8 cellular contexts compared by ENCODE assay signal in the genomic region with DNA sequence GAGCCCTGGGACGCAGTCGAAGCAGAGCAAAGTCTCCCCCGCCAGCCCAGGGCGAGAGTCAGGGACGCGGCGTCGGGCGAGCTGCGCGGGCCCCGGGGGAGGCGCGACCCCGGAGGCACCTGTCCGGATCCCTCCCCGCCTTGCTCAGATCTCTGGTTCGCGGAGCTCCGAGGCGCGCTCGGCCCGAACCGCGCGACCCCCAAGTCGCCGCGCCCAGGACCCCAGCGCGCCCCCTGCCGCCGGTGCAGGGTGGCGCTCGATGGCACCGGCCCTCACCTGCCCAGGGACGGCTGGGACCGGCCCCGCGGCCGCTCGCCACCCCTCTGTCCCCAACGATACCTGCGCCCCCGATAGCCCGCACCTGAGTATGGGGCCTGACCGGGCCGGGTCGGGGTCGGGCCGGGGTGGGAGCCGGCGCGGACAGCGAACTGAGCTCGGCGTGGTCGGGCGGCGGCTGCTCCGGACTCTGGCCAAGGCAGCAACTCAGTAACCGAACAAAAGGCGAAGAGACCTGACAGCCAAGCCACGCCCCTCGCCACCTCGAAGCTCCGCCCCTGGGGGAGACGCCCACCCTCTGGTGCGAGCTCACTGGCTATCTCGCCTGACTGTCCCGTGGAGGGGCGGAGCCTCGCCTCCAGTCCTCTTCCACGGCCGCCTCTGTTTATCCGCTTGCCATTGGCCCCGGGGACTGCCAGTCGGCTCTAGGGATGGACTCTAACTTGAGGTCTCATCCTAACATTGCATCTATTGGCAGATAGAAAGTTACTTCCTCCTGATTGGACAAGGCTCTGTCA. TPM values are rescaled to one million over a fixed set of nuclear protein-coding genes. Genes with fewer than 3 reads are reported as not detected.
DNase-seq lines count a peak whose midpoint lies in the region; ATAC-seq and TF ChIP-seq lines count a peak whose summit lies in the region.

A gene (minus strand): TSS at position 485 of the 794 bp plus-strand sequence. CDS start 14,857 bp downstream, outside the sequence.

- DNase-seq in CD8-positive, alpha-beta memory T cell, result peak; percentile 68 to 86 (median 79)
- DNase-seq in RWPE2 (ENCODE audit: low spot score) (peak; percentile 100), fibroblast of peridontal ligament (ENCODE audit: extremely low read depth) (peak; percentile 77)
- peak; percentile 94 for DNase-seq in activated effector memory CD4-positive, alpha-beta T cell treated with anti-CD3 and anti-CD28 coated beads, Interleukin-2, amount 50 U/mL, for 16 hours
- peak; percentile 73 to 93 (median 88) for DNase-seq in naive thymus-derived CD8-positive, alpha-beta T cell
- DNase-seq in stimulated activated naive B cell treated with anti-CD40 and anti-IgM and Interleukin-4, amounts not matched to agents 10 μg/mL and 1 μg/mL and 100 μg/mL, for 72 hours, result peak; percentile 98

- peak within 1 kb of the TSS; percentile 51 for H3K27ac ChIP-seq in CD8-positive, alpha-beta memory T cell (ENCODE audit: low read depth, low read length)
- H3K27ac ChIP-seq in RWPE2 (ENCODE audit: poor library complexity, severe bottlenecking), result peak within 1 kb of the TSS; percentile 94

- no peaks in the 10 kb centered on the region for H3K36me3 ChIP-seq in CD8-positive, alpha-beta memory T cell (ENCODE audit: insufficient read depth, low read length)
- H3K36me3 ChIP-seq in RWPE2 (ENCODE audit: low read depth), result peaks cover 28% of the 10 kb centered on the region

- H3K27me3 Mint-ChIP-seq in CD8-positive, alpha-beta memory T cell, result peaks cover 19 to 47% of the 10 kb centered on the region in 2 donors
- H3K27me3 Mint-ChIP-seq in naive thymus-derived CD8-positive, alpha-beta T cell, result peaks cover 5 to 34% (median 14%) of the 10 kb centered on the region in 5 donors
- no peaks in the 10 kb centered on the region for H3K27me3 Mint-ChIP-seq in stimulated activated naive B cell treated with anti-CD40 and anti-IgM and Interleukin-4, amounts not matched to agents 10 μg/mL and 1 μg/mL and 100 μg/mL, for 72 hours

- H3K4me1 Mint-ChIP-seq in CD8-positive, alpha-beta memory T cell, result peaks cover 9 to 39% (median 14%) of the 10 kb centered on the region in 3 donors
- H3K4me1 Mint-ChIP-seq in naive thymus-derived CD8-positive, alpha-beta T cell, result peaks cover 10 to 54% (median 46%) of the 10 kb centered on the region in 4 donors
- H3K4me1 Mint-ChIP-seq in stimulated activated naive B cell treated with anti-CD40 and anti-IgM and Interleukin-4, amounts not matched to agents 10 μg/mL and 1 μg/mL and 100 μg/mL, for 72 hours, result peaks cover 39 to 56% of the 10 kb centered on the region in 2 donors

- CTCF ChIA-PET in CD8-positive, alpha-beta memory T cell (lab: Charles Lee), result interaction anchor here (1.0 to 1.5 kb wide), 5 partner anchors 9 to 179 kb away, joined by 3 to 4 read pairs (median 3); no protein-coding TSS in a partner anchor

- peak within 1 kb of the TSS in 4 of 8 donors; percentile 5 to 82 (median 39) for H3K27ac Mint-ChIP-seq in CD8-positive, alpha-beta memory T cell
- H3K27ac Mint-ChIP-seq in naive thymus-derived CD8-positive, alpha-beta T cell, result peak within 1 kb of the TSS in 5 of 10 donors; percentile 8 to 75 (median 43)
- H3K27ac Mint-ChIP-seq in stimulated activated naive B cell treated with anti-CD40 and anti-IgM and Interleukin-4, amounts not matched to agents 10 μg/mL and 1 μg/mL and 100 μg/mL, for 72 hours, result peak within 1 kb of the TSS; percentile 1

- H3K4me1 ChIP-seq in CD8-positive, alpha-beta memory T cell (ENCODE audit: insufficient read depth, low read length), result peaks cover 16% of the 10 kb centered on the region
- H3K4me1 ChIP-seq in RWPE2 (ENCODE audit: insufficient read depth, poor library complexity, severe bottlenecking), result peaks cover 15% of the 10 kb centered on the region

- ATAC-seq in GM21528 (IDR thresholded peaks at IDR 0.05; ENCODE audit: low FRiP score, unreplicated experiment) (peak; percentile 65), RWPE2 (ENCODE audit: low read depth) (peak; percentile 86)
- ATAC-seq in naive thymus-derived CD8-positive, alpha-beta T cell, result peak; percentile 90 to 93
- peak; percentile 93 to 94 for ATAC-seq in stimulated activated naive B cell treated with anti-CD40 and anti-IgM and Interleukin-4, amounts not matched to agents 10 μg/mL and 1 μg/mL and 100 μg/mL, for 72 hours (replicated peaks)

- peaks cover 0 to 2% (median 0%) of the 10 kb centered on the region in 5 donors for H3K9me3 Mint-ChIP-seq in CD8-positive, alpha-beta memory T cell
- H3K9me3 Mint-ChIP-seq in naive thymus-derived CD8-positive, alpha-beta T cell, result no peaks in the 10 kb centered on the region
- H3K9me3 Mint-ChIP-seq in stimulated activated naive B cell treated with anti-CD40 and anti-IgM and Interleukin-4, amounts not matched to agents 10 μg/mL and 1 μg/mL and 100 μg/mL, for 72 hours, result no peaks in the 10 kb centered on the region

- peaks cover 15% of the 10 kb centered on the region for H3K27me3 ChIP-seq in CD8-positive, alpha-beta memory T cell (ENCODE audit: insufficient read depth, low read length, poor library complexity, severe bottlenecking)
- no peaks in the 10 kb centered on the region for H3K27me3 ChIP-seq in RWPE2 (ENCODE audit: insufficient read depth, poor library complexity, severe bottlenecking)

- H3K4me3 Mint-ChIP-seq in CD8-positive, alpha-beta memory T cell, result peak within 1 kb of the TSS; percentile 69 to 88 (median 76)
- peak within 1 kb of the TSS; percentile 67 to 89 (median 82) for H3K4me3 Mint-ChIP-seq in naive thymus-derived CD8-positive, alpha-beta T cell
- peak within 1 kb of the TSS; percentile 77 to 80 for H3K4me3 Mint-ChIP-seq in stimulated activated naive B cell treated with anti-CD40 and anti-IgM and Interleukin-4, amounts not matched to agents 10 μg/mL and 1 μg/mL and 100 μg/mL, for 72 hours

- peak within 1 kb of the TSS; percentile 39 for H3K4me3 ChIP-seq in CD8-positive, alpha-beta memory T cell (ENCODE audit: low read length)
- peak within 1 kb of the TSS; percentile 85 for H3K4me3 ChIP-seq in RWPE2 (ENCODE audit: severe bottlenecking)

- no peaks in the 10 kb centered on the region for H3K9me3 ChIP-seq in CD8-positive, alpha-beta memory T cell (ENCODE audit: low read length)
- H3K9me3 ChIP-seq in RWPE2 (ENCODE audit: severe bottlenecking), result no peaks in the 10 kb centered on the region

- peak; percentile 91 for TF ChIP-seq CTCF in LNCAP (IDR thresholded peaks at IDR 0.05)
- TF ChIP-seq CTCF in RWPE2 (IDR thresholded peaks at IDR 0.05; ENCODE audit: poor library complexity, severe bottlenecking), result peak; percentile 83

- POLR2A ChIA-PET in CD8-positive, alpha-beta memory T cell (lab: Charles Lee), result no interaction called here
- POLR2A ChIA-PET in naive thymus-derived CD8-positive, alpha-beta T cell (lab: Charles Lee), result interaction anchor here (0.5 to 1.8 kb wide), 8 partner anchors 9 to 1569 kb away, joined by 3 to 15 read pairs (median 4); a partner anchor contains a TSS

- no peaks in the 10 kb centered on the region for H3K36me3 Mint-ChIP-seq in CD8-positive, alpha-beta memory T cell
- no peaks in the 10 kb centered on the region for H3K36me3 Mint-ChIP-seq in naive thymus-derived CD8-positive, alpha-beta T cell
- no peaks in the 10 kb centered on the region for H3K36me3 Mint-ChIP-seq in stimulated activated naive B cell treated with anti-CD40 and anti-IgM and Interleukin-4, amounts not matched to agents 10 μg/mL and 1 μg/mL and 100 μg/mL, for 72 hours

RNA-seq across cellular contexts. Expression of the gene that starts here (rescaled TPM):
- under 1 TPM; 0.33 to 0.35 TPM for total RNA-seq in CD8-positive, alpha-beta memory T cell
- not detected for polyA plus RNA-seq in CD8-positive, alpha-beta memory T cell
- total RNA-seq in naive thymus-derived CD8-positive, alpha-beta T cell, result 1 to 10 TPM; 4.0 to 4.7 TPM
- under 1 TPM; 0.14 to 0.55 (median 0.30) TPM for polyA plus RNA-seq in naive thymus-derived CD8-positive, alpha-beta T cell

Comparison
In these comparisons a context has a peak if more than half of its experiments do, and no peak if none do; other contexts are left out.
1. Peak in every context shown above with its lines: DNase-seq, ATAC-seq, H3K4me3 ChIP-seq and H3K27ac ChIP-seq.
2. Peak in DNase-seq, H3K4me3 ChIP-seq and H3K27ac ChIP-seq in CD8-positive, alpha-beta memory T cell; RNA of the gene not detected or under 1 TPM.